In the genomic region with DNA sequence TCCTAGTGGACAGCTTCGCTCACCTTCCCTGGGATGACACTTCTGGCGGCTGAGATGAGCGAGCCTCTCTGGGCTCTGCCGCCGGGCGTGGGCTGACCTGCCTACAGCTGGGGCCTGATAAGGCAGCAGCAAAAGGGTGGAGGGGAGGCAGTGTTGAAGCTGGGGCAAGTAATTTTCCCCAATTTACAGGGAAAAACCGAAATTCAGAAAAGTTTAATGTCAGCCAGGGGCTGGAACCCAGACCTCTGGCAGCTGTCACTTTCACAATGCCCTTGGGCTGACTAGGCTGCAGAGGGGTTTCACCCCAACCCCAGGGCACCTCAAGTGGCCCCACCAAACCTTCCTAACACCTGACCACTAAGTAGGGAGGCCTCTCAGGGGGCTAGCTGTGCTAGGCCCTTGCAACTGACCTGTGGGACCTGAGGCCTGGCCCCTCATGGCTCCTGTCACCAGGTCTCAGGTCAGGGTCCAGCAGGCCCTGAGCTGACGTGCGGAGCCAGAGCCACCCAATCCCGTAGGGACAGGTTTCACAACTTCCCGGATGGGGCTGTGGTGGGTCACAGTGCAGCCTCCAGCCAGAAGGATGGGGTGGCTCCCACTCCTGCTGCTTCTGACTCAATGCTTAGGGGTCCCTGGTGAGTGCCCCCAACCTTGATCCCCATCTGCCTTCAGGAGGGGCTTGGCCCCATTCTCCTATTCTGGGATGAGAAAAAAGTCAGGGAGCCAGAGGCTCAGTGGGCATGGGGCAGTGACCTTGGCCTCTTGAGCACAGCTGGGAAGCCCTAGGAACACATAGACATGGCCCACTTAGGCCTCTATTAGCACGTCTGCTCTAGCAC, we compare ENCODE assay signal across 8 cellular contexts. TPM values are rescaled to one million over a fixed set of nuclear protein-coding genes. Genes with fewer than 3 reads are reported as not detected.
DNase-seq lines count a peak whose midpoint lies in the region; ATAC-seq and TF ChIP-seq lines count a peak whose summit lies in the region.
"Not testable (repeated sequence)": the region's sequence is repeated elsewhere in the genome, so short reads cannot be mapped to it uniquely, and the experiment has no call there.

No MANE protein-coding gene starts in this region.

- not testable (repeated sequence) for H3K9me3 ChIP-seq in CD4-positive, CD25-positive, alpha-beta regulatory T cell (ENCODE audit: control insufficient read depth in 2 of 2, low read length in 2 of 2); breast epithelium; muscle layer of colon (ENCODE audit: low read length)

- peak overlapping the region; percentile 97 for H3K9ac ChIP-seq in muscle layer of colon (ENCODE audit: low read length)

- TF ChIP-seq CTCF in WI38 (IDR thresholded peaks at IDR 0.05; ENCODE audit: low read depth, low read length); breast epithelium (IDR thresholded peaks at IDR 0.05): not testable (repeated sequence)

- TF ChIP-seq POLR2A in breast epithelium (IDR thresholded peaks at IDR 0.05): not testable (repeated sequence)

- H3K27me3 Mint-ChIP-seq in CD4-positive, CD25-positive, alpha-beta regulatory T cell: not testable (repeated sequence)

- not testable (repeated sequence) for H3K4me1 Mint-ChIP-seq in CD4-positive, CD25-positive, alpha-beta regulatory T cell

- intact Hi-C loops in breast epithelium (cut with DNase I; ENCODE audit: low total_unique reads); Right ventricle myocardium superior (cut with DNase I): not testable (repeated sequence)

- peak in 2 of 3 donors; percentile 7 to 29 for DNase-seq in CD4-positive, CD25-positive, alpha-beta regulatory T cell
- DNase-seq in breast epithelium (ENCODE audit: low spot score in 2 of 2): peak; percentile 35 to 55
- DNase-seq in Right ventricle myocardium superior: peak; percentile 52
- peak; percentile 29 for DNase-seq in stimulated activated naive CD8-positive, alpha-beta T cell treated with anti-CD3 and anti-CD28 coated beads, Interleukin-15, Interleukin-2, amounts not matched to agents 100 U/mL and 50 U/mL, for 24 hours

- H3K27ac ChIP-seq in CD4-positive, CD25-positive, alpha-beta regulatory T cell (ENCODE audit: insufficient read depth, low read length, poor library complexity, severe bottlenecking): peak overlapping the region; percentile 86
- H3K27ac ChIP-seq in breast epithelium (peak overlapping the region; percentile 81 to 89), muscle layer of colon (ENCODE audit: low read depth, low read length) (peak overlapping the region; percentile 89)

- peak overlapping the region; percentile 92 for H3K4me3 ChIP-seq in CD4-positive, CD25-positive, alpha-beta regulatory T cell (ENCODE audit: low read depth, low read length)
- H3K4me3 ChIP-seq in WI38 (ENCODE audit: low read depth, low read length) (peak overlapping the region; percentile 100), breast epithelium (peak overlapping the region; percentile 56 to 75 (median 70)), muscle layer of colon (ENCODE audit: low read depth in 1 of 2, low read length in 2 of 2) (peak overlapping the region; percentile 96 to 99)

- not testable (repeated sequence) for ATAC-seq in CD4-positive, CD25-positive, alpha-beta regulatory T cell (ENCODE audit: low read depth in 2 of 2)
- ATAC-seq in GM21529 (IDR thresholded peaks at IDR 0.05; ENCODE audit: unreplicated experiment) (peak; percentile 6), HG03565 (IDR thresholded peaks at IDR 0.05; ENCODE audit: unreplicated experiment) (peak; percentile 17), Right ventricle myocardium superior (ENCODE audit: poor library complexity) (peak; percentile 15)
- ATAC-seq in stimulated activated naive CD8-positive, alpha-beta T cell treated with anti-CD3 and anti-CD28 coated beads, Interleukin-15, Interleukin-2, amounts not matched to agents 100 U/mL and 50 U/mL, for 24 hours: peak; percentile 7

- H3K36me3 Mint-ChIP-seq in CD4-positive, CD25-positive, alpha-beta regulatory T cell: not testable (repeated sequence)

- H3K4me1 ChIP-seq in CD4-positive, CD25-positive, alpha-beta regulatory T cell (ENCODE audit: control insufficient read depth, insufficient read depth, low read length, poor library complexity, severe bottlenecking): peaks cover 32% of the 10 kb centered on the region
- H3K4me1 ChIP-seq in breast epithelium: peaks cover 17 to 20% of the 10 kb centered on the region in 2 donors
- peaks cover 30% of the 10 kb centered on the region for H3K4me1 ChIP-seq in muscle layer of colon (ENCODE audit: insufficient read depth, low read length)

- not testable (repeated sequence) for H3K27ac Mint-ChIP-seq in CD4-positive, CD25-positive, alpha-beta regulatory T cell

- H3K36me3 ChIP-seq in CD4-positive, CD25-positive, alpha-beta regulatory T cell (ENCODE audit: control insufficient read depth, insufficient read depth, low read length); breast epithelium; muscle layer of colon (ENCODE audit: insufficient read depth, low read length): not testable (repeated sequence)

- not testable (repeated sequence) for H3K4me3 Mint-ChIP-seq in CD4-positive, CD25-positive, alpha-beta regulatory T cell

- not testable (repeated sequence) for H3K9me3 Mint-ChIP-seq in CD4-positive, CD25-positive, alpha-beta regulatory T cell

- H3K27me3 ChIP-seq in CD4-positive, CD25-positive, alpha-beta regulatory T cell (ENCODE audit: control insufficient read depth, insufficient read depth, low read length); breast epithelium; muscle layer of colon (ENCODE audit: control insufficient read depth in 1 of 2, insufficient read depth in 2 of 2, low read length in 2 of 2): not testable (repeated sequence)

RNA-seq across cellular contexts. Expression of a gene that starts 21.5 kb away (rescaled TPM):
- total RNA-seq in CD4-positive, CD25-positive, alpha-beta regulatory T cell: 3,278 TPM
- 10 to 100 TPM in 1 of 4 donors, not detected in 3; 23.7 TPM for polyA plus RNA-seq in CD4-positive, CD25-positive, alpha-beta regulatory T cell
- total RNA-seq in breast epithelium (under 1 TPM; under 0.01 TPM), Right ventricle myocardium superior (9,391 TPM)

RNA-seq across cellular contexts. Expression of a gene that starts 31.9 kb away (rescaled TPM):
- total RNA-seq in CD4-positive, CD25-positive, alpha-beta regulatory T cell: 13.0 TPM
- polyA plus RNA-seq in CD4-positive, CD25-positive, alpha-beta regulatory T cell: 1 to 10 TPM in 3 of 4 donors, under 1 TPM in 1; 0.49 to 3.7 (median 2.1) TPM
- total RNA-seq in breast epithelium (10 to 100 TPM; 36.7 to 53.9 (median 42.7) TPM), Right ventricle myocardium superior (11.7 TPM)

Comparison
In these comparisons a context has a peak if more than half of its experiments do, and no peak if none do; other contexts are left out.
1. RNA of a gene that starts 21.5 kb away (total RNA-seq): 9,391 TPM in Right ventricle myocardium superior (single experiment) and 3,278 TPM in CD4-positive, CD25-positive, alpha-beta regulatory T cell (single experiment); under 0.01 TPM in breast epithelium; every median in the first group is over 1,000 times any median in the second.
2. Peak in every context shown above with its lines, with median percentiles within 50 percentile points of each other: DNase-seq, H3K27ac ChIP-seq and H3K4me3 ChIP-seq.